In genomic region chr3:34864011-34864410, GRCh38 we compare ENCODE assay signal across 12 cellular contexts.
"Had no signal": no experiment of that assay in that cellular context is flagged by ENCODE, and none has a peak within 500 bp of the region (broad histone marks: within the 10 kb centered on the region; RNA-seq: fewer than 3 reads in every experiment).

No MANE protein-coding gene starts in this region.

- H3K27ac Mint-ChIP-seq: activated T-helper 2 cell treated with anti-CD3 and anti-CD28 coated beads, Interferon-gamma antibody, Interleukin-2, Interleukin-4, amounts not matched to agents 10 μg/mL and 5 μg/mL and 100 μg/mL, durations not matched to agents 14 hours and 24 hours and 36 hours; stimulated activated effector memory CD8-positive, alpha-beta T cell treated with anti-CD3 and anti-CD28 coated beads, Interleukin-12 subunit alpha, Interleukin-12 subunit beta, amount 100 ng/mL, for 72 hours; T-helper 2 cell treated with Interferon-gamma antibody and Interleukin-4, amounts not matched to agents 5 μg/mL and 100 μg/mL, for 36 hours had no signal

- H3K4me3 ChIP-seq: breast epithelium, esophagus squamous epithelium, gastrocnemius medialis, hepatocyte, transverse colon had no signal

- H3K4me1 Mint-ChIP-seq: stimulated activated effector memory CD8-positive, alpha-beta T cell treated with anti-CD3 and anti-CD28 coated beads, Interleukin-12 subunit alpha, Interleukin-12 subunit beta, amount 100 ng/mL, for 72 hours had no signal

- H3K4me3 Mint-ChIP-seq: stimulated activated effector memory CD8-positive, alpha-beta T cell treated with anti-CD3 and anti-CD28 coated beads, Interleukin-12 subunit alpha, Interleukin-12 subunit beta, amount 100 ng/mL, for 72 hours; T-helper 2 cell treated with Interferon-gamma antibody and Interleukin-4, amounts not matched to agents 5 μg/mL and 100 μg/mL, for 36 hours had no signal

- DNase-seq: activated naive CD4-positive, alpha-beta T cell treated with anti-CD3 and anti-CD28 coated beads, Interleukin-2, amount 50 U/mL, for 16 hours; esophagus squamous epithelium; gastrocnemius medialis; midbrain; small intestine; transverse colon had no signal

- FAIRE-seq: small intestine had no signal

- ATAC-seq: activated CD4-positive, CD25-positive, alpha-beta regulatory T cell treated with anti-CD3 and anti-CD28 coated beads, Interleukin-2, amount 50 U/mL, for 24 hours; gastrocnemius medialis; stimulated activated effector memory CD8-positive, alpha-beta T cell treated with anti-CD3 and anti-CD28 coated beads, Interleukin-12 subunit alpha, Interleukin-12 subunit beta, amount 100 ng/mL, for 72 hours had no signal

- H3K9me3 Mint-ChIP-seq: activated T-helper 2 cell treated with anti-CD3 and anti-CD28 coated beads, Interferon-gamma antibody, Interleukin-2, Interleukin-4, amounts not matched to agents 10 μg/mL and 5 μg/mL and 100 μg/mL, durations not matched to agents 14 hours and 24 hours and 36 hours; T-helper 2 cell treated with Interferon-gamma antibody and Interleukin-4, amounts not matched to agents 5 μg/mL and 100 μg/mL, for 36 hours had no signal

- H3K36me3 Mint-ChIP-seq: stimulated activated effector memory CD8-positive, alpha-beta T cell treated with anti-CD3 and anti-CD28 coated beads, Interleukin-12 subunit alpha, Interleukin-12 subunit beta, amount 100 ng/mL, for 72 hours had no signal
